In genomic region chr2:70959851-70960832, GRCh38 we compare ENCODE assay signal across 12 cellular contexts. TPM values are rescaled to one million over a fixed set of nuclear protein-coding genes. Genes with fewer than 3 reads are reported as not detected.
DNase-seq lines count a peak whose midpoint lies in the region; ATAC-seq, FAIRE-seq and TF ChIP-seq lines count a peak whose summit lies in the region.
"Had no signal": no experiment of that assay in that cellular context is flagged by ENCODE, and none has a peak within 500 bp of the region (broad histone marks: within the 10 kb centered on the region; RNA-seq: fewer than 3 reads in every experiment).

No MANE protein-coding gene starts in this region.

- no peaks in the 10 kb centered on the region for H3K36me3 ChIP-seq in keratinocyte (ENCODE audit: control insufficient read depth in 2 of 2, extremely low read depth in 1 of 2, insufficient read depth in 2 of 2, low read length in 2 of 2)
- H3K36me3 ChIP-seq in CD4-positive, alpha-beta memory T cell (ENCODE audit: insufficient read depth, low read length), result no peaks in the 10 kb centered on the region
- H3K36me3 ChIP-seq: adrenal gland had no signal

- TF ChIP-seq CTCF in 22Rv1 (IDR thresholded peaks at IDR 0.05) (peak; percentile 11; the same call in 1 of the 2 replicates), GM10248 (IDR thresholded peaks at IDR 0.05; ENCODE audit: control extremely low read depth, extremely low read depth, low read depth, missing control alignments) (no peak), keratinocyte (optimal IDR thresholded peaks at IDR 0.05 in 1 of 3, IDR thresholded peaks at IDR 0.05 in 1 of 3, conservative IDR thresholded peaks at IDR 0.05 in 1 of 3; ENCODE audit: extremely low read depth in 1 of 3, insufficient read depth in 2 of 3, low read length in 3 of 3) (peak in 2 of 3 experiments; percentile 2 to 18), foreskin fibroblast (IDR thresholded peaks at IDR 0.05; ENCODE audit: low read depth, low read length) (no peak)

- no peak overlapping the region for H3K9ac ChIP-seq in keratinocyte (ENCODE audit: control insufficient read depth, extremely low read depth, insufficient read depth, low read length)

- FAIRE-seq in keratinocyte (lab: Jason Lieb, UNC), result no peak

- H3K27me3 Mint-ChIP-seq in activated CD4-positive, alpha-beta memory T cell treated with anti-CD3 and anti-CD28 coated beads for 36 hours, result peaks cover 33% of the 10 kb centered on the region
- H3K27me3 Mint-ChIP-seq in CD4-positive, alpha-beta memory T cell, result peaks cover 22 to 44% of the 10 kb centered on the region in 2 donors

- H3K36me3 Mint-ChIP-seq in activated CD4-positive, alpha-beta memory T cell treated with anti-CD3 and anti-CD28 coated beads for 36 hours, result no peaks in the 10 kb centered on the region
- no peaks in the 10 kb centered on the region for H3K36me3 Mint-ChIP-seq in CD4-positive, alpha-beta memory T cell
- H3K36me3 Mint-ChIP-seq: CD8-positive, alpha-beta T cell had no signal

- peak; percentile 14 for DNase-seq in GM10248 (ENCODE audit: extremely low spot score)
- DNase-seq in activated CD4-positive, alpha-beta memory T cell treated with anti-CD3 and anti-CD28 coated beads for 36 hours, result peak; percentile 11
- no peak for DNase-seq in keratinocyte (ENCODE audit: low read depth, low spot score)
- no peak for DNase-seq in stimulated activated CD4-positive, alpha-beta T cell treated with anti-CD3 and anti-CD28 coated beads, Interleukin-4, amount 100 ng/mL, for 1 hour
- no peak for DNase-seq in foreskin fibroblast
- no peak for DNase-seq in CD4-positive, alpha-beta memory T cell
- DNase-seq: NCI-H2081 had no signal

- no peaks in the 10 kb centered on the region for H3K9me3 Mint-ChIP-seq in activated CD4-positive, alpha-beta memory T cell treated with anti-CD3 and anti-CD28 coated beads for 36 hours
- H3K9me3 Mint-ChIP-seq in CD4-positive, alpha-beta memory T cell, result no peaks in the 10 kb centered on the region
- H3K9me3 Mint-ChIP-seq: CD8-positive, alpha-beta T cell had no signal

- no peaks in the 10 kb centered on the region for H4K20me1 ChIP-seq in keratinocyte (ENCODE audit: control insufficient read depth, extremely low read depth, insufficient read depth, low read length)

- no peak overlapping the region for H3K27ac Mint-ChIP-seq in activated CD4-positive, alpha-beta memory T cell treated with anti-CD3 and anti-CD28 coated beads for 36 hours
- peak overlapping the region in 1 of 7 donors; percentile 56 for H3K27ac Mint-ChIP-seq in CD4-positive, alpha-beta memory T cell
- H3K27ac Mint-ChIP-seq: CD8-positive, alpha-beta T cell had no signal

- H3K9me3 ChIP-seq in keratinocyte (ENCODE audit: control insufficient read depth, low read depth, low read length), result no peaks in the 10 kb centered on the region
- H3K9me3 ChIP-seq in CD4-positive, alpha-beta memory T cell (ENCODE audit: control insufficient read depth in 1 of 2, low read length in 2 of 2), result no peaks in the 10 kb centered on the region
- H3K9me3 ChIP-seq: adrenal gland had no signal

- no peaks in the 10 kb centered on the region for H3K9me1 ChIP-seq in keratinocyte (ENCODE audit: control insufficient read depth, extremely low read depth, insufficient read depth, low read length)

- ATAC-seq in GM18873 (IDR thresholded peaks at IDR 0.05; ENCODE audit: low FRiP score, unreplicated experiment), result no peak
- ATAC-seq: CD8-positive, alpha-beta T cell; Panc1 had no signal

- no peak overlapping the region for H3K4me2 ChIP-seq in keratinocyte (ENCODE audit: control insufficient read depth, extremely low read depth, insufficient read depth, low read depth, low read length)

- peaks cover 8% of the 10 kb centered on the region for H3K4me1 ChIP-seq in keratinocyte (ENCODE audit: control insufficient read depth, extremely low read depth, insufficient read depth, low read length)
- peaks cover 5% of the 10 kb centered on the region for H3K4me1 ChIP-seq in CD4-positive, alpha-beta memory T cell (ENCODE audit: insufficient read depth, low read length)

- no peak overlapping the region for H2AFZ ChIP-seq in keratinocyte (ENCODE audit: control insufficient read depth, low read length)

- dilution Hi-C loops in keratinocyte (cut with MboI; ENCODE audit: extremely low pct_ligation_motif_present, low sequenced_read_pairs), result no loop called here

- H3K27me3 ChIP-seq in keratinocyte (ENCODE audit: control insufficient read depth, extremely low read depth, insufficient read depth, low read length), result peaks cover 19% of the 10 kb centered on the region
- H3K27me3 ChIP-seq in CD4-positive, alpha-beta memory T cell (ENCODE audit: insufficient read depth, low read length), result peaks cover 12% of the 10 kb centered on the region
- H3K27me3 ChIP-seq: adrenal gland had no signal

- H3K27ac ChIP-seq in 22Rv1 (no peak overlapping the region), keratinocyte (ENCODE audit: control insufficient read depth, insufficient read depth, low read length) (no peak overlapping the region)
- no peak overlapping the region for H3K27ac ChIP-seq in CD4-positive, alpha-beta memory T cell (ENCODE audit: low read depth, low read length)
- H3K27ac ChIP-seq: adrenal gland had no signal

- H3K4me1 Mint-ChIP-seq in activated CD4-positive, alpha-beta memory T cell treated with anti-CD3 and anti-CD28 coated beads for 36 hours (ENCODE audit: low read depth), result peaks cover 5% of the 10 kb centered on the region
- peaks cover 3 to 9% (median 5%) of the 10 kb centered on the region in 4 donors for H3K4me1 Mint-ChIP-seq in CD4-positive, alpha-beta memory T cell

- POLR2A ChIA-PET in GM10248 (lab: Yijun Ruan, JAX), result no interaction called here
- POLR2A ChIA-PET in activated CD4-positive, alpha-beta memory T cell treated with anti-CD3 and anti-CD28 coated beads for 36 hours (lab: Charles Lee), result no interaction called here
- POLR2A ChIA-PET in CD4-positive, alpha-beta memory T cell (lab: Charles Lee; ENCODE audit: partially characterized antibody), result no interaction called here

- intact Hi-C loops in activated CD4-positive, alpha-beta memory T cell treated with anti-CD3 and anti-CD28 coated beads for 36 hours (cut with micrococcal nuclease), result no loop called here
- intact Hi-C loops in CD4-positive, alpha-beta memory T cell (cut with micrococcal nuclease), result no loop called here

- H3K79me2 ChIP-seq in keratinocyte (ENCODE audit: control insufficient read depth, insufficient read depth, low read length), result no peaks in the 10 kb centered on the region

- no peak overlapping the region for H3K4me3 Mint-ChIP-seq in activated CD4-positive, alpha-beta memory T cell treated with anti-CD3 and anti-CD28 coated beads for 36 hours
- no peak overlapping the region for H3K4me3 Mint-ChIP-seq in CD4-positive, alpha-beta memory T cell
- H3K4me3 Mint-ChIP-seq: CD8-positive, alpha-beta T cell had no signal

- CTCF ChIA-PET in GM10248 (lab: Yijun Ruan, JAX), result interaction anchor here (0.9 to 9.7 kb wide), 4 partner anchors 13 to 34 kb away, joined by 3 to 172 read pairs (median 10); partner anchors contain the start of genes ANKRD53 and TEX261
- CTCF ChIA-PET in activated CD4-positive, alpha-beta memory T cell treated with anti-CD3 and anti-CD28 coated beads for 36 hours (lab: Charles Lee), result interaction anchor here (0.6 to 3.1 kb wide), 4 partner anchors 10 to 41 kb away, joined by 3 to 13 read pairs (median 4); no protein-coding TSS in a partner anchor
- CTCF ChIA-PET in CD4-positive, alpha-beta memory T cell (lab: Charles Lee; ENCODE audit: partially characterized antibody), result interaction anchor here (1.3 to 2.1 kb wide), 3 partner anchors 9 to 42 kb away, joined by 4 to 6 read pairs (median 5); no protein-coding TSS in a partner anchor

- no peak overlapping the region for H3K4me3 ChIP-seq in keratinocyte (ENCODE audit: control insufficient read depth in 2 of 3, extremely low read depth in 1 of 3, insufficient read depth in 2 of 3, low read depth in 1 of 3, low read length in 3 of 3)
- no peak overlapping the region for H3K4me3 ChIP-seq in foreskin fibroblast (ENCODE audit: low read depth in 1 of 2, low read length in 2 of 2)
- H3K4me3 ChIP-seq in CD4-positive, alpha-beta memory T cell (ENCODE audit: low read length in 2 of 2), result no peak overlapping the region
- H3K4me3 ChIP-seq: adrenal gland had no signal

RNA-seq across cellular contexts. Expression of gene ANKRD53, which starts 18.3 kb away (rescaled TPM):
- not detected for total RNA-seq in activated CD4-positive, alpha-beta memory T cell treated with anti-CD3 and anti-CD28 coated beads for 36 hours
- polyA plus RNA-seq in keratinocyte, result 0.05 to 0.15 TPM in 2 of 3 replicates, not detected in the other
- polyA plus RNA-seq in keratinocyte (2011; ENCODE audit: low read depth), result not detected
- 0.04 and 0.13 TPM in 2 replicates for polyA plus RNA-seq in keratinocyte (2011; cell fraction: cytosol; rRNA removed)
- 0.05 and 0.48 TPM in 2 replicates for polyA plus RNA-seq in keratinocyte (2011; cell fraction: nucleus; rRNA removed)
- 0.07 TPM in 1 of 2 replicates, not detected in the other for polyA plus RNA-seq in keratinocyte (2012; ENCODE audit: low replicate concordance)
- polyA minus RNA-seq in keratinocyte, result 0.13 TPM in 1 of 3 replicates, not detected in the others
- polyA minus RNA-seq in keratinocyte (2011; cell fraction: cytosol; rRNA and poly(A)+ RNA removed), result not detected
- polyA minus RNA-seq in keratinocyte (2011; cell fraction: nucleus; rRNA and poly(A)+ RNA removed), result not detected in 2 replicates
- under 1 TPM in 1 of 2 experiments, not detected in 1; 0.20 TPM for total RNA-seq in CD4-positive, alpha-beta memory T cell
- polyA plus RNA-seq in CD4-positive, alpha-beta memory T cell, result not detected

RNA-seq across cellular contexts. Expression of gene ATP6V1B1, which starts 24.4 kb away (rescaled TPM):
- not detected for total RNA-seq in activated CD4-positive, alpha-beta memory T cell treated with anti-CD3 and anti-CD28 coated beads for 36 hours
- 0.13 TPM in 1 of 3 replicates, not detected in the others for polyA plus RNA-seq in keratinocyte
- 0.62 TPM for polyA plus RNA-seq in keratinocyte (2011; ENCODE audit: low read depth)
- not detected in 2 replicates for polyA plus RNA-seq in keratinocyte (2011; cell fraction: cytosol; rRNA removed)
- 0.37 and 0.55 TPM in 2 replicates for polyA plus RNA-seq in keratinocyte (2011; cell fraction: nucleus; rRNA removed)
- polyA plus RNA-seq in keratinocyte (2012; ENCODE audit: low replicate concordance), result not detected in 2 replicates
- not detected in 3 replicates for polyA minus RNA-seq in keratinocyte
- not detected for polyA minus RNA-seq in keratinocyte (2011; cell fraction: cytosol; rRNA and poly(A)+ RNA removed)
- not detected in 2 replicates for polyA minus RNA-seq in keratinocyte (2011; cell fraction: nucleus; rRNA and poly(A)+ RNA removed)
- not detected for total RNA-seq in CD4-positive, alpha-beta memory T cell
- polyA plus RNA-seq in CD4-positive, alpha-beta memory T cell, result not detected
- total RNA-seq: CD8-positive, alpha-beta T cell had no signal

RNA-seq across cellular contexts. Expression of gene TEX261, which starts 34.5 kb away (rescaled TPM):
- total RNA-seq in activated CD4-positive, alpha-beta memory T cell treated with anti-CD3 and anti-CD28 coated beads for 36 hours, result 10 to 100 TPM; 29.0 to 29.9 TPM
- 66.3 to 78.8 TPM (median 66.6 TPM) in 3 replicates for polyA plus RNA-seq in keratinocyte
- polyA plus RNA-seq in keratinocyte (2011; ENCODE audit: low read depth), result 5.9 TPM
- polyA plus RNA-seq in keratinocyte (2011; cell fraction: cytosol; rRNA removed), result 50.2 and 67.7 TPM in 2 replicates
- 53.6 and 55.7 TPM in 2 replicates for polyA plus RNA-seq in keratinocyte (2011; cell fraction: nucleus; rRNA removed)
- polyA plus RNA-seq in keratinocyte (2012; ENCODE audit: low replicate concordance), result 15.2 and 46.3 TPM in 2 replicates
- polyA minus RNA-seq in keratinocyte, result 67.2 to 100 TPM (median 72.0 TPM) in 3 replicates
- 28.6 TPM for polyA minus RNA-seq in keratinocyte (2011; cell fraction: cytosol; rRNA and poly(A)+ RNA removed)
- polyA minus RNA-seq in keratinocyte (2011; cell fraction: nucleus; rRNA and poly(A)+ RNA removed), result 16.1 and 48.0 TPM in 2 replicates
- total RNA-seq in CD4-positive, alpha-beta memory T cell, result 10 to 100 TPM; 61.1 to 70.0 TPM
- polyA plus RNA-seq in CD4-positive, alpha-beta memory T cell, result 10 to 100 TPM; 39.6 to 43.0 TPM

RNA-seq across cellular contexts. Expression of gene VAX2, which starts 59.8 kb away (rescaled TPM):
- not detected for total RNA-seq in activated CD4-positive, alpha-beta memory T cell treated with anti-CD3 and anti-CD28 coated beads for 36 hours
- 0.04 to 0.22 TPM in 2 of 3 replicates, not detected in the other for polyA plus RNA-seq in keratinocyte
- polyA plus RNA-seq in keratinocyte (2011; ENCODE audit: low read depth), result not detected
- polyA plus RNA-seq in keratinocyte (2011; cell fraction: cytosol; rRNA removed), result not detected in 2 replicates
- polyA plus RNA-seq in keratinocyte (2011; cell fraction: nucleus; rRNA removed), result not detected in 2 replicates
- polyA plus RNA-seq in keratinocyte (2012; ENCODE audit: low replicate concordance), result 0.09 TPM in 1 of 2 replicates, not detected in the other
- polyA minus RNA-seq in keratinocyte, result not detected in 3 replicates
- polyA minus RNA-seq in keratinocyte (2011; cell fraction: cytosol; rRNA and poly(A)+ RNA removed), result not detected
- polyA minus RNA-seq in keratinocyte (2011; cell fraction: nucleus; rRNA and poly(A)+ RNA removed), result not detected in 2 replicates
- total RNA-seq in CD4-positive, alpha-beta memory T cell, result not detected
- not detected for polyA plus RNA-seq in CD4-positive, alpha-beta memory T cell
- total RNA-seq: CD8-positive, alpha-beta T cell had no signal

Comparison
In these comparisons a context has a peak if more than half of its experiments do, and no peak if none do; other contexts are left out.
1. CTCF ChIP-seq: peak in 22Rv1 (single experiment) and keratinocyte (2 of 3); none in GM10248 (single experiment) and foreskin fibroblast (single experiment).
2. DNase-seq: peak in GM10248 (single experiment) and activated CD4-positive, alpha-beta memory T cell treated with anti-CD3 and anti-CD28 coated beads for 36 hours (single experiment); none in keratinocyte (single experiment), stimulated activated CD4-positive, alpha-beta T cell treated with anti-CD3 and anti-CD28 coated beads, Interleukin-4, amount 100 ng/mL, for 1 hour (single experiment), foreskin fibroblast (0 of 2) and CD4-positive, alpha-beta memory T cell (0 of 5).